In genomic region chr12:52076811-52077210, GRCh38 we compare ENCODE assay signal across 33 cellular contexts. TPM values are rescaled to one million over a fixed set of nuclear protein-coding genes. Genes with fewer than 3 reads are reported as not detected.
"Had no signal": no experiment of that assay in that cellular context is flagged by ENCODE, and none has a peak within 500 bp of the region (broad histone marks: within the 10 kb centered on the region; RNA-seq: fewer than 3 reads in every experiment).

No MANE protein-coding gene starts in this region.

- H3K9me3 Mint-ChIP-seq: activated B cell treated with CpG ODN at 0.5 μM for 24 hours; activated CD8-positive, alpha-beta T cell treated with anti-CD3 and anti-CD28 coated beads for 36 hours; activated naive CD4-positive, alpha-beta T cell treated with anti-CD3 and anti-CD28 coated beads for 36 hours; activated naive CD4-positive, alpha-beta T cell treated with anti-CD3 and anti-CD28 coated beads, Interleukin-2, amount 50 U/mL, for 24 hours; activated naive CD8-positive, alpha-beta T cell treated with anti-CD3 and anti-CD28 coated beads for 36 hours; activated naive CD8-positive, alpha-beta T cell treated with anti-CD3 and anti-CD28 coated beads, Interleukin-2, amount 50 U/mL, for 24 hours; activated T-cell treated with anti-CD3 and anti-CD28 coated beads, Interleukin-2, amount 50 U/mL, for 4 hours; activated T-helper 17 cell treated with anti-CD3 and anti-CD28 coated beads, Interleukin-2, amount 50 U/mL, for 72 hours; T-helper 2 cell treated with Interferon-gamma antibody and Interleukin-4, amounts not matched to agents 5 μg/mL and 100 μg/mL, for 36 hours had no signal

- ATAC-seq: activated CD4-positive, CD25-positive, alpha-beta regulatory T cell treated with anti-CD3 and anti-CD28 coated beads, Interleukin-2, amount 50 U/mL, for 24 hours; activated CD8-positive, alpha-beta T cell treated with anti-CD3 and anti-CD28 coated beads for 36 hours; activated naive CD8-positive, alpha-beta T cell treated with anti-CD3 and anti-CD28 coated beads, Interleukin-2, amount 50 U/mL, for 24 hours; activated T-cell treated with anti-CD3 and anti-CD28 coated beads, Interleukin-2, amount 50 U/mL, for 4 hours; activated T-helper 17 cell treated with anti-CD3 and anti-CD28 coated beads, Interleukin-2, amount 50 U/mL, for 72 hours; body of pancreas; gastrocnemius medialis; T-helper 17 cell had no signal

- H3K27me3 Mint-ChIP-seq: activated B cell treated with CpG ODN at 0.5 μM for 24 hours; activated CD8-positive, alpha-beta T cell treated with anti-CD3 and anti-CD28 coated beads for 36 hours; activated naive CD4-positive, alpha-beta T cell treated with anti-CD3 and anti-CD28 coated beads, Interleukin-2, amount 50 U/mL, for 24 hours; activated naive CD8-positive, alpha-beta T cell treated with anti-CD3 and anti-CD28 coated beads for 36 hours; activated naive CD8-positive, alpha-beta T cell treated with anti-CD3 and anti-CD28 coated beads, Interleukin-2, amount 50 U/mL, for 24 hours; activated T-helper 17 cell treated with anti-CD3 and anti-CD28 coated beads, Interleukin-2, amount 50 U/mL, for 72 hours; T-helper 17 cell had no signal

- H3K9me3 ChIP-seq: adrenal gland, body of pancreas, esophagus squamous epithelium, gastrocnemius medialis had no signal

- H3K27me3 ChIP-seq: adrenal gland, body of pancreas, cardiac muscle cell, esophagus squamous epithelium, gastrocnemius medialis had no signal

- H3K4me3 ChIP-seq: adrenal gland, body of pancreas, cardiac muscle cell, esophagus squamous epithelium, gastrocnemius medialis had no signal

- H3K4me3 Mint-ChIP-seq: activated B cell treated with CpG ODN at 0.5 μM for 24 hours; activated CD8-positive, alpha-beta T cell treated with anti-CD3 and anti-CD28 coated beads for 36 hours; activated naive CD4-positive, alpha-beta T cell treated with anti-CD3 and anti-CD28 coated beads for 36 hours; activated naive CD4-positive, alpha-beta T cell treated with anti-CD3 and anti-CD28 coated beads, Interleukin-2, amount 50 U/mL, for 24 hours; activated naive CD8-positive, alpha-beta T cell treated with anti-CD3 and anti-CD28 coated beads for 36 hours; activated naive CD8-positive, alpha-beta T cell treated with anti-CD3 and anti-CD28 coated beads, Interleukin-2, amount 50 U/mL, for 24 hours; activated T-cell treated with anti-CD3 and anti-CD28 coated beads, Interleukin-2, amount 50 U/mL, for 4 hours; activated T-helper 17 cell treated with anti-CD3 and anti-CD28 coated beads, Interleukin-2, amount 50 U/mL, for 72 hours; T-helper 17 cell; T-helper 2 cell treated with Interferon-gamma antibody and Interleukin-4, amounts not matched to agents 5 μg/mL and 100 μg/mL, for 36 hours had no signal

- H3K27ac Mint-ChIP-seq: activated B cell treated with CpG ODN at 0.5 μM for 24 hours; activated CD8-positive, alpha-beta T cell treated with anti-CD3 and anti-CD28 coated beads for 36 hours; activated naive CD4-positive, alpha-beta T cell treated with anti-CD3 and anti-CD28 coated beads for 36 hours; activated naive CD4-positive, alpha-beta T cell treated with anti-CD3 and anti-CD28 coated beads, Interleukin-2, amount 50 U/mL, for 24 hours; activated naive CD8-positive, alpha-beta T cell treated with anti-CD3 and anti-CD28 coated beads for 36 hours; activated naive CD8-positive, alpha-beta T cell treated with anti-CD3 and anti-CD28 coated beads, Interleukin-2, amount 50 U/mL, for 24 hours; activated T-helper 17 cell treated with anti-CD3 and anti-CD28 coated beads, Interleukin-2, amount 50 U/mL, for 72 hours; T-helper 17 cell had no signal

- DNase-seq: activated B cell treated with CpG ODN at 0.5 μM for 24 hours; activated CD4-positive, alpha-beta T cell treated with anti-CD3 and anti-CD28 coated beads for 48 hours; activated CD4-positive, alpha-beta T cell treated with anti-CD3 and anti-CD28 coated beads, Interleukin-2, amount 50 U/mL, for 1 hour; activated CD4-positive, alpha-beta T cell treated with anti-CD3 and anti-CD28 coated beads, Interleukin-2, amount 50 U/mL, for 48 hours; activated CD8-positive, alpha-beta memory T cell treated with anti-CD3 and anti-CD28 coated beads for 24 hours; activated CD8-positive, alpha-beta T cell treated with anti-CD3 and anti-CD28 coated beads for 36 hours; activated effector memory CD4-positive, alpha-beta T cell treated with anti-CD3 and anti-CD28 coated beads, Interleukin-2, amount 50 U/mL, for 16 hours; activated naive CD4-positive, alpha-beta T cell treated with anti-CD3 and anti-CD28 coated beads for 36 hours; activated naive CD8-positive, alpha-beta T cell treated with anti-CD3 and anti-CD28 coated beads for 36 hours; activated naive CD8-positive, alpha-beta T cell treated with anti-CD3 and anti-CD28 coated beads, Interleukin-2, amount 50 U/mL, for 24 hours; activated T-cell treated with anti-CD3 and anti-CD28 coated beads, Interleukin-2, amount 50 U/mL, for 4 hours; amygdala; body of pancreas; central memory CD4-positive, alpha-beta T cell; cortex of kidney; dermis blood vessel endothelial cell; effector CD8-positive, alpha-beta T cell; esophagus squamous epithelium; gastrocnemius medialis; glutamatergic neuron; T-helper 1 cell; T-helper 17 cell; T1000; WERI-Rb-1 had no signal

- H3K27ac ChIP-seq: adrenal gland, body of pancreas, cardiac muscle cell, epithelial cell of prostate, esophagus squamous epithelium, gastrocnemius medialis, WERI-Rb-1 had no signal

RNA-seq across cellular contexts. Expression of gene SMIM41, which starts 2.7 kb away (rescaled TPM):
- total RNA-seq: activated B cell treated with CpG ODN at 0.5 μM for 24 hours; activated CD8-positive, alpha-beta T cell treated with anti-CD3 and anti-CD28 coated beads for 36 hours; activated naive CD4-positive, alpha-beta T cell treated with anti-CD3 and anti-CD28 coated beads for 36 hours; activated naive CD8-positive, alpha-beta T cell treated with anti-CD3 and anti-CD28 coated beads for 36 hours; activated T-cell treated with anti-CD3 and anti-CD28 coated beads, Interleukin-2, amount 50 U/mL, for 4 hours; activated T-helper 17 cell treated with anti-CD3 and anti-CD28 coated beads, Interleukin-2, amount 50 U/mL, for 72 hours; cardiac muscle cell; dermis blood vessel endothelial cell; endothelial cell of umbilical vein; gastrocnemius medialis; T-helper 17 cell had no signal
- polyA plus RNA-seq: aorta, cardiac muscle cell, endothelial cell of umbilical vein had no signal
